ENCODE assay signal across 27 cellular contexts in the genomic region with DNA sequence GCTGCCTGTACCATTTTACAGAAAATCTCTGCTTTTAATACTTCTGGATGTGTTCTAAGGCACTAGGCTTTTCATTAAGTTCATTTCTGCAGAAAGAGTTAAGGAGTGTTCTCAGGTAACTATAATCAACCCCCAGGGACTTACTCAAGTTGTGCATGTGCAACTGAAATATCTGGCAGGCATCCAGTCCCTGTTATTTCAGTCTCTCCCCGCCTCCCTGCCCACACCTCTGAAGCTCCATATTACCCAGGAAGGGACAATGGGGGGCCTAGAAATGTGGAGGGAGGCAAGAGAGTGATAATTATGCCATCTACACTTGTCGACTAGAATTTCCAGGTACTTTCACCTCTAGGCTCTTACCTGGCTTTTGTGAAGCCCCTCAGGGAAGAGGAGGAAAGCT.
"Had no signal": no experiment of that assay in that cellular context is flagged by ENCODE, and none has a peak within 500 bp of the region (broad histone marks: within the 10 kb centered on the region; RNA-seq: fewer than 3 reads in every experiment).

No MANE protein-coding gene starts in this region.

- H3K4me3 ChIP-seq: ascending aorta, esophagus muscularis mucosa, hepatocyte, left lung, psoas muscle, right atrium auricular region, spleen, upper lobe of right lung had no signal

- H3K27me3 ChIP-seq: ascending aorta, brain microvascular endothelial cell, esophagus muscularis mucosa, hepatocyte, left lung, right atrium auricular region, spleen, upper lobe of right lung had no signal

- H3K9me3 ChIP-seq: psoas muscle, upper lobe of right lung had no signal

- H3K36me3 ChIP-seq: ascending aorta, brain microvascular endothelial cell, esophagus muscularis mucosa, left lung, right atrium auricular region, spleen, upper lobe of right lung had no signal

- DNase-seq: activated CD4-positive, alpha-beta T cell treated with anti-CD3 and anti-CD28 coated beads, Interleukin-2, amount 10 ng/mL, durations not matched to agents 7 days and 5 days; activated CD8-positive, alpha-beta memory T cell treated with anti-CD3 and anti-CD28 coated beads, Interleukin-2, amount 10 ng/mL, durations not matched to agents 7 days and 5 days; activated CD8-positive, alpha-beta T cell treated with anti-CD3 and anti-CD28 coated beads for 36 hours; activated gamma-delta T cell; activated T-cell treated with anti-CD3 and anti-CD28 coated beads for 4 hours; brain microvascular endothelial cell; caudate nucleus; effector memory CD4-positive, alpha-beta T cell; glutamatergic neuron; immature natural killer cell; kidney glomerular epithelial cell; left lung; midbrain; psoas muscle; spleen; stimulated activated CD4-positive, alpha-beta T cell treated with anti-CD3 and anti-CD28 coated beads, Interleukin-4, amount 100 ng/mL, for 24 hours; stimulated activated naive CD8-positive, alpha-beta T cell treated with anti-CD3 and anti-CD28 coated beads, Interleukin-15, Interleukin-2, amounts not matched to agents 100 U/mL and 50 U/mL, for 24 hours; upper lobe of right lung had no signal

- H3K27ac ChIP-seq: ascending aorta, brain microvascular endothelial cell, esophagus muscularis mucosa, left lung, psoas muscle, right atrium auricular region, spleen, upper lobe of right lung, VCaP had no signal

- H3K27ac Mint-ChIP-seq: activated CD8-positive, alpha-beta memory T cell treated with anti-CD3 and anti-CD28 coated beads, Interleukin-2, amount 10 ng/mL, durations not matched to agents 7 days and 5 days; activated CD8-positive, alpha-beta T cell treated with anti-CD3 and anti-CD28 coated beads for 36 hours; activated naive CD4-positive, alpha-beta T cell treated with anti-CD3 and anti-CD28 coated beads, Interleukin-2, amount 50 U/mL, for 72 hours; immature natural killer cell; natural killer cell treated with Interleukin-12 subunit alpha and Interleukin-12 subunit beta and Interleukin-15 and Interleukin-18, amount 100 ng/mL, for 72 hours had no signal

- FAIRE-seq: endothelial cell of umbilical vein, frontal cortex had no signal

- H3K9me3 Mint-ChIP-seq: immature natural killer cell had no signal

- H3K4me3 Mint-ChIP-seq: activated CD4-positive, alpha-beta T cell treated with anti-CD3 and anti-CD28 coated beads, Interleukin-2, amount 10 ng/mL, durations not matched to agents 7 days and 5 days; activated CD8-positive, alpha-beta memory T cell treated with anti-CD3 and anti-CD28 coated beads, Interleukin-2, amount 10 ng/mL, durations not matched to agents 7 days and 5 days; activated CD8-positive, alpha-beta T cell treated with anti-CD3 and anti-CD28 coated beads for 36 hours; immature natural killer cell; natural killer cell treated with Interleukin-12 subunit alpha and Interleukin-12 subunit beta and Interleukin-15 and Interleukin-18, amount 100 ng/mL, for 72 hours had no signal

- H3K27me3 Mint-ChIP-seq: activated CD4-positive, alpha-beta T cell treated with anti-CD3 and anti-CD28 coated beads, Interleukin-2, amount 10 ng/mL, durations not matched to agents 7 days and 5 days; activated CD8-positive, alpha-beta memory T cell treated with anti-CD3 and anti-CD28 coated beads, Interleukin-2, amount 10 ng/mL, durations not matched to agents 7 days and 5 days; natural killer cell treated with Interleukin-12 subunit alpha and Interleukin-12 subunit beta and Interleukin-15 and Interleukin-18, amount 100 ng/mL, for 72 hours had no signal

- H3K4me1 ChIP-seq: psoas muscle, right atrium auricular region had no signal
